In genomic region chrX:25968920-25969319, GRCh38 we compare ENCODE assay signal across 9 cellular contexts.
DNase-seq lines count a peak whose midpoint lies in the region; ATAC-seq and TF ChIP-seq lines count a peak whose summit lies in the region.
"Had no signal": no experiment of that assay in that cellular context is flagged by ENCODE, and none has a peak within 500 bp of the region (broad histone marks: within the 10 kb centered on the region; RNA-seq: fewer than 3 reads in every experiment).

No MANE protein-coding gene starts in this region.

- H3K9me3 Mint-ChIP-seq in HFFc6 = peaks cover 21% of the 10 kb centered on the region

- H3K4me1 Mint-ChIP-seq in HFFc6 (ENCODE audit: low read depth) = no peaks in the 10 kb centered on the region

- H3K27me3 Mint-ChIP-seq in HFFc6 (ENCODE audit: insufficient read depth) = no peaks in the 10 kb centered on the region

- no peak overlapping the region for H3K27ac Mint-ChIP-seq in HFFc6

- no peaks in the 10 kb centered on the region for H3K36me3 Mint-ChIP-seq in HFFc6 (ENCODE audit: low read depth)

- no peak overlapping the region for H3K4me3 ChIP-seq in AG10803 (ENCODE audit: low read length)
- no peak overlapping the region for H3K4me3 ChIP-seq in GM12875 (ENCODE audit: low read depth, low read length)
- no peak overlapping the region for H3K4me3 ChIP-seq in epithelial cell of proximal tubule (ENCODE audit: low read depth, low read length)

- TF ChIP-seq CTCF in AG10803 (conservative IDR thresholded peaks at IDR 0.05; ENCODE audit: low read length) (peak; percentile 38), GM12875 (IDR thresholded peaks at IDR 0.05; ENCODE audit: borderline replicate concordance, insufficient read depth, low read depth, low read length) (peak; percentile 59), epithelial cell of proximal tubule (conservative IDR thresholded peaks at IDR 0.05; ENCODE audit: low read depth, low read length) (peak; percentile 57), HFFc6 (IDR thresholded peaks at IDR 0.05) (no peak; the same call in 1 of the 2 replicates)

- no peak overlapping the region for H3K4me3 Mint-ChIP-seq in HFFc6

- peak; percentile 0 for DNase-seq in AG10803 (ENCODE audit: low read depth)
- peak; percentile 3 for DNase-seq in NCI-H524 treated with DMSO at 0.1 percent for 48 hours (lab: John Stamatoyannopoulos, UW)
- DNase-seq in epithelial cell of proximal tubule (ENCODE audit: low read depth) = no peak
- DNase-seq in SW480 (ENCODE audit: low spot score) = no peak
- no peak for DNase-seq in HFFc6
- DNase-seq: activated T-cell treated with anti-CD3 and anti-CD28 coated beads, Interleukin-2, amount 50 U/mL, for 1 hour had no signal

- ATAC-seq in GM18873 (IDR thresholded peaks at IDR 0.05; ENCODE audit: low FRiP score, unreplicated experiment) (no peak), GM21619 (IDR thresholded peaks at IDR 0.05; ENCODE audit: unreplicated experiment) (no peak)

Comparison
In these comparisons a context has a peak if more than half of its experiments do, and no peak if none do; other contexts are left out.
1. DNase-seq: peak in AG10803 (single experiment) and NCI-H524 treated with DMSO at 0.1 percent for 48 hours (single experiment); none in epithelial cell of proximal tubule (single experiment), SW480 (single experiment) and HFFc6 (single experiment).